In genomic region chr16:88789593-88789992, GRCh38 we compare ENCODE assay signal across 18 cellular contexts. TPM values are rescaled to one million over a fixed set of nuclear protein-coding genes. Genes with fewer than 3 reads are reported as not detected.
A peak's percentile ranks its signal among the peaks of the same experiment; 100 is the strongest.
DNase-seq lines count a peak whose midpoint lies in the region; ATAC-seq, FAIRE-seq and TF ChIP-seq lines count a peak whose summit lies in the region.
"Had no signal": no experiment of that assay in that cellular context is flagged by ENCODE, and none has a peak within 500 bp of the region (broad histone marks: within the 10 kb centered on the region; RNA-seq: fewer than 3 reads in every experiment).

No MANE protein-coding gene starts in this region.

- SMC1A ChIA-PET in GM12878 (lab: Charles Lee; ENCODE audit: uncharacterized antibody, unreplicated experiment) = interaction anchor here (1.0 to 1.5 kb wide), 2 partner anchors 8 to 52 kb away, joined by 3 to 5 read pairs; no protein-coding TSS in a partner anchor

- no peak for TF ChIP-seq CTCF in GM12878 (IDR thresholded peaks at IDR 0.05 in 2 of 3, conservative IDR thresholded peaks at IDR 0.05 in 1 of 3; ENCODE audit: control insufficient read depth in 2 of 3, extremely low read depth in 1 of 3, insufficient read depth in 1 of 3, low read depth in 3 of 3, low read length in 3 of 3)
- no peak for TF ChIP-seq CTCF in spleen (IDR thresholded peaks at IDR 0.05 in 8 of 11, conservative IDR thresholded peaks at IDR 0.05 in 3 of 11)
- TF ChIP-seq CTCF in WERI-Rb-1 (IDR thresholded peaks at IDR 0.05; ENCODE audit: low read depth, low read length) = no peak

- no peaks in the 10 kb centered on the region for H3K9me3 Mint-ChIP-seq in activated CD4-positive, alpha-beta T cell treated with anti-CD3 and anti-CD28 coated beads, Interleukin-2, amount 10 ng/mL, durations not matched to agents 7 days and 5 days

- H3K4me3 Mint-ChIP-seq in activated CD4-positive, alpha-beta T cell treated with anti-CD3 and anti-CD28 coated beads, Interleukin-2, amount 10 ng/mL, durations not matched to agents 7 days and 5 days = peak overlapping the region; percentile 63

- POLR2A ChIA-PET in activated CD4-positive, alpha-beta T cell treated with anti-CD3 and anti-CD28 coated beads, Interleukin-2, amount 10 ng/mL, durations not matched to agents 7 days and 5 days (lab: Charles Lee) = no interaction called here
- POLR2A ChIA-PET in GM12878 (lab: Charles Lee) = interaction anchor here (1.0 kb wide), 1 partner anchor 21 kb away, joined by 4 read pairs; no protein-coding TSS in a partner anchor

- intact Hi-C loops in GM12878 (cut with micrococcal nuclease; ENCODE audit: unreplicated experiment) (no loop called here), spleen (cut with DNase I; ENCODE audit: low total_unique reads) (no loop called here)

- BruUV-seq in GM12878 (replicated peaks; lab: Mats Ljungman, UMichigan) = no TSS peak

- H3K27ac Mint-ChIP-seq in activated CD4-positive, alpha-beta T cell treated with anti-CD3 and anti-CD28 coated beads, Interleukin-2, amount 10 ng/mL, durations not matched to agents 7 days and 5 days = peak overlapping the region; percentile 92

- TF ChIP-seq EP300 in GM12878 (IDR thresholded peaks at IDR 0.05; ENCODE audit: borderline replicate concordance in 1 of 2, control insufficient read depth in 1 of 2, low read depth in 2 of 2, low read length in 2 of 2) = no peak

- H3K9ac ChIP-seq in GM12878 (ENCODE audit: control insufficient read depth, insufficient read depth, low read length) = no peak overlapping the region

- RAD21 ChIA-PET in GM12878 (lab: Charles Lee; ENCODE audit: unreplicated experiment) = interaction anchor here (0.7 to 1.4 kb wide), 2 partner anchors 22 to 52 kb away, joined by 3 to 5 read pairs; partner anchors contain the start of gene APRT

- ATAC-seq in GM12878 = peak; percentile 16; the same call in 2 of the 3 replicates
- no peak for ATAC-seq in GM19452 (IDR thresholded peaks at IDR 0.05; ENCODE audit: unreplicated experiment)
- ATAC-seq: left lobe of liver had no signal

- H3K27me3 ChIP-seq in GM12878 (replicated peaks in 1 of 2; ENCODE audit: control insufficient read depth in 2 of 2, insufficient read depth in 2 of 2, low read length in 1 of 2) (no peaks in the 10 kb centered on the region), spleen (replicated peaks in 1 of 7) (peaks cover 0 to 10% (median 0%) of the 10 kb centered on the region in 7 donors), WERI-Rb-1 (ENCODE audit: insufficient read depth, low read depth, severe bottlenecking) (no peaks in the 10 kb centered on the region)
- H3K27me3 ChIP-seq: hepatocyte, SJSA1, vagina had no signal

- H3K4me1 ChIP-seq in GM12878 (ENCODE audit: control insufficient read depth, insufficient read depth, low read length) (peaks cover 20% of the 10 kb centered on the region), spleen (peaks cover 20 to 62% (median 54%) of the 10 kb centered on the region in 6 donors)

- H4K20me1 ChIP-seq in GM12878 (ENCODE audit: control insufficient read depth, insufficient read depth) = no peaks in the 10 kb centered on the region

- H3K4me2 ChIP-seq in GM12878 (ENCODE audit: control insufficient read depth, insufficient read depth) = no peak overlapping the region
- H3K4me2 ChIP-seq: hepatocyte had no signal

- H2AFZ ChIP-seq in GM12878 (ENCODE audit: control insufficient read depth, low read depth, low read length) = no peak overlapping the region
- H2AFZ ChIP-seq: hepatocyte had no signal

- 69% methylated on average over 7 of the region's 7 CpGs for WGBS in GM12878 (ENCODE audit: insufficient coverage, insufficient replicate concordance, low lambda C conversion rate, missing lambda C conversion rate)
- WGBS in spleen, 5 donors = 38 to 64% (median 47%) methylated on average over 6 to 7 of the region's 7 CpGs

- H3K36me3 ChIP-seq in GM12878 (ENCODE audit: control insufficient read depth in 2 of 2, insufficient read depth in 2 of 2, low read length in 1 of 2) (no peaks in the 10 kb centered on the region; a peak in 1 of 4 replicates), spleen (no peaks in the 10 kb centered on the region), WERI-Rb-1 (no peaks in the 10 kb centered on the region)
- H3K36me3 ChIP-seq: vagina had no signal

- DNase-seq in activated CD4-positive, alpha-beta T cell treated with anti-CD3 and anti-CD28 coated beads, Interleukin-2, amount 10 ng/mL, durations not matched to agents 7 days and 5 days = no peak
- no peak for DNase-seq in activated CD4-positive, alpha-beta T cell treated with anti-CD3 and anti-CD28 coated beads for 1 hour
- peak; percentile 40 for DNase-seq in NCI-H69 (lab: John Stamatoyannopoulos, UW)
- DNase-seq in GM12878 (ENCODE audit: low read depth, low spot score) = no peak
- peak; percentile 78 for DNase-seq in spleen
- no peak for DNase-seq in AG08395 (ENCODE audit: low spot score)
- DNase-seq in WERI-Rb-1 = no peak
- DNase-seq: ACHN; activated naive CD4-positive, alpha-beta T cell; caudate nucleus; erythroblast; NCI-H82 had no signal

- no peaks in the 10 kb centered on the region for H3K27me3 Mint-ChIP-seq in activated CD4-positive, alpha-beta T cell treated with anti-CD3 and anti-CD28 coated beads, Interleukin-2, amount 10 ng/mL, durations not matched to agents 7 days and 5 days

- no peak for FAIRE-seq in GM12878 (lab: Jason Lieb, UNC)
- FAIRE-seq: H1 had no signal

- peaks cover 1% of the 10 kb centered on the region for H3K36me3 Mint-ChIP-seq in activated CD4-positive, alpha-beta T cell treated with anti-CD3 and anti-CD28 coated beads, Interleukin-2, amount 10 ng/mL, durations not matched to agents 7 days and 5 days (ENCODE audit: low read depth)

- in situ Hi-C loops in GM12878 (cut with MboI) = loop anchor here (10.0 kb wide), 1 partner anchor 335 kb away; the partner anchor contains the start of gene ZFPM1

- peaks cover 8% of the 10 kb centered on the region for H3K79me2 ChIP-seq in GM12878 (ENCODE audit: control insufficient read depth, insufficient read depth, low read length)
- H3K79me2 ChIP-seq: hepatocyte had no signal

- CTCF ChIA-PET in activated CD4-positive, alpha-beta T cell treated with anti-CD3 and anti-CD28 coated beads, Interleukin-2, amount 10 ng/mL, durations not matched to agents 7 days and 5 days (lab: Charles Lee) = interaction anchor here (1.0 kb wide), 1 partner anchor 10 kb away, joined by 3 read pairs; no protein-coding TSS in a partner anchor
- CTCF ChIA-PET in GM12878 (lab: Yijun Ruan, JAX) = interaction anchor here (0.6 to 1.3 kb wide), 2 partner anchors 9 to 126 kb away, joined by 3 to 4 read pairs; partner anchors contain the start of gene MVD

- TF ChIP-seq POLR2A in GM12878 (IDR thresholded peaks at IDR 0.05; ENCODE audit: low read depth, low read length) (no peak), spleen (IDR thresholded peaks at IDR 0.05) (no peak)

- no peaks in the 10 kb centered on the region for H3K9me3 ChIP-seq in GM12878 (replicated peaks; ENCODE audit: control insufficient read depth, insufficient read depth, low read length)
- no peaks in the 10 kb centered on the region for H3K9me3 ChIP-seq in spleen
- no peaks in the 10 kb centered on the region for H3K9me3 ChIP-seq in WERI-Rb-1 (ENCODE audit: severe bottlenecking)
- H3K9me3 ChIP-seq: SJSA1, vagina had no signal

- H3K4me1 Mint-ChIP-seq in activated CD4-positive, alpha-beta T cell treated with anti-CD3 and anti-CD28 coated beads, Interleukin-2, amount 10 ng/mL, durations not matched to agents 7 days and 5 days = peaks cover 47% of the 10 kb centered on the region

- no peak overlapping the region for H3K27ac ChIP-seq in GM12878 (ENCODE audit: control insufficient read depth, insufficient read depth)
- peak overlapping the region in 6 of 8 donors; percentile 70 to 91 (median 78) for H3K27ac ChIP-seq in spleen
- H3K27ac ChIP-seq in WERI-Rb-1 = no peak overlapping the region
- H3K27ac ChIP-seq: hepatocyte, vagina had no signal

- no peak overlapping the region for H3K4me3 ChIP-seq in GM12878
- H3K4me3 ChIP-seq in spleen = peak overlapping the region in 1 of 8 donors; percentile 52
- no peak overlapping the region for H3K4me3 ChIP-seq in WERI-Rb-1 (ENCODE audit: low read depth, low read length)
- H3K4me3 ChIP-seq: hepatocyte, vagina had no signal

- no peak for TF ChIP-seq RAD21 in GM12878 (IDR thresholded peaks at IDR 0.05; ENCODE audit: insufficient read depth, low read depth, low read length)

RNA-seq across cellular contexts. Expression of gene PIEZO1, which starts 4.6 kb away (rescaled TPM):
- 100 to 1,000 TPM; 239 to 303 TPM for total RNA-seq in activated CD4-positive, alpha-beta T cell treated with anti-CD3 and anti-CD28 coated beads, Interleukin-2, amount 10 ng/mL, durations not matched to agents 7 days and 5 days
- 218 and 234 TPM in 2 replicates for total RNA-seq in GM12878 (2013; cell fraction: nucleolus; rRNA removed)
- total RNA-seq in GM12878 (2014; rRNA removed) (96.3 and 106 TPM in 2 replicates), GM12878 (2014; rRNA removed; fragmentation: Illumina TruSeq; extraction: Trizol) (21.8 and 30.6 TPM in 2 replicates), GM12878 (2021) (146 and 169 TPM in 2 replicates), spleen (100 to 1,000 TPM; 154 to 249 (median 199) TPM)
- polyA plus RNA-seq in GM12878 (2011; ENCODE audit: low read depth) = 55.6 TPM
- polyA plus RNA-seq in GM12878 (2011; rRNA removed) (15.2 and 28.0 TPM in 2 replicates), GM12878 (2014; fragmentation: Illumina TruSeq; extraction: Trizol) (17.0 and 39.9 TPM in 2 replicates), GM12878 (2014; fragmentation: Nextera tagmentation; extraction: Ambion mirVana) (1 to 10 TPM; 1.3 to 7.2 TPM), GM12878 (2014; rRNA removed) (116 and 167 TPM in 2 replicates), GM12878 (2016; fragmentation: Nextera tagmentation; extraction: Ambion mirVana) (10 to 100 TPM; 31.1 to 35.6 TPM), spleen (100 to 1,000 TPM; 145 to 385 (median 371) TPM)
- polyA plus RNA-seq in GM12878 (2011; cell fraction: cytosol; rRNA removed) = 47.6 and 77.5 TPM in 2 replicates
- 493 and 679 TPM in 2 replicates for polyA plus RNA-seq in GM12878 (2011; cell fraction: nucleus; rRNA removed)
- polyA plus RNA-seq in GM12878 (2012) = 77.9 and 106 TPM in 2 replicates
- 39.4 and 60.9 TPM in 2 replicates for polyA minus RNA-seq in GM12878 (2011; rRNA and poly(A)+ RNA removed)
- polyA minus RNA-seq in GM12878 (2011; cell fraction: cytosol; rRNA and poly(A)+ RNA removed) = 27.0 and 30.1 TPM in 2 replicates
- 81.4 and 144 TPM in 2 replicates for polyA minus RNA-seq in GM12878 (2011; cell fraction: nucleus; rRNA and poly(A)+ RNA removed)

RNA-seq across cellular contexts. Expression of gene CDT1, which starts 14.0 kb away (rescaled TPM):
- total RNA-seq in activated CD4-positive, alpha-beta T cell treated with anti-CD3 and anti-CD28 coated beads, Interleukin-2, amount 10 ng/mL, durations not matched to agents 7 days and 5 days = 100 to 1,000 TPM; 113 to 119 TPM
- total RNA-seq in GM12878 (2013; cell fraction: nucleolus; rRNA removed) = 10.9 and 14.9 TPM in 2 replicates
- total RNA-seq in GM12878 (2014; rRNA removed) = 40.4 and 59.3 TPM in 2 replicates
- 6.5 and 8.5 TPM in 2 replicates for total RNA-seq in GM12878 (2014; rRNA removed; fragmentation: Illumina TruSeq; extraction: Trizol)
- 87.6 and 90.0 TPM in 2 replicates for total RNA-seq in GM12878 (2021)
- polyA plus RNA-seq in GM12878 (2011; ENCODE audit: low read depth) = 8.4 TPM
- 3.3 and 9.0 TPM in 2 replicates for polyA plus RNA-seq in GM12878 (2011; rRNA removed)
- polyA plus RNA-seq in GM12878 (2011; cell fraction: cytosol; rRNA removed) = 24.4 and 33.2 TPM in 2 replicates
- polyA plus RNA-seq in GM12878 (2011; cell fraction: nucleus; rRNA removed) = 26.7 and 44.2 TPM in 2 replicates
- polyA plus RNA-seq in GM12878 (2012) = 39.9 and 49.2 TPM in 2 replicates
- polyA plus RNA-seq in GM12878 (2014; fragmentation: Illumina TruSeq; extraction: Trizol) = 1.3 and 4.3 TPM in 2 replicates
- polyA plus RNA-seq in GM12878 (2014; fragmentation: Nextera tagmentation; extraction: Ambion mirVana) = 1 to 10 TPM in 1 of 2 experiments, under 1 TPM in 1; 0.50 to 1.9 TPM
- polyA plus RNA-seq in GM12878 (2014; rRNA removed) = 37.7 and 58.6 TPM in 2 replicates
- polyA plus RNA-seq in GM12878 (2016; fragmentation: Nextera tagmentation; extraction: Ambion mirVana) = 10 to 100 TPM in 1 of 2 experiments, 1 to 10 TPM in 1; 5.7 to 41.3 TPM
- polyA minus RNA-seq in GM12878 (2011; rRNA and poly(A)+ RNA removed) = 8.9 and 34.4 TPM in 2 replicates
- polyA minus RNA-seq in GM12878 (2011; cell fraction: cytosol; rRNA and poly(A)+ RNA removed) = 37.6 and 54.5 TPM in 2 replicates
- polyA minus RNA-seq in GM12878 (2011; cell fraction: nucleus; rRNA and poly(A)+ RNA removed) = 8.5 and 22.1 TPM in 2 replicates
- 10 to 100 TPM in 2 of 7 donors, 1 to 10 TPM in 5; 1.5 to 17.2 (median 5.3) TPM for total RNA-seq in spleen
- polyA plus RNA-seq in spleen = 1 to 10 TPM in 2 of 3 donors, under 1 TPM in 1; 1.00 to 3.9 (median 2.5) TPM

RNA-seq across cellular contexts. Expression of gene APRT, which starts 22.1 kb away (rescaled TPM):
- 100 to 1,000 TPM in 1 of 2 experiments, 10 to 100 TPM in 1; 86.2 to 112 TPM for total RNA-seq in activated CD4-positive, alpha-beta T cell treated with anti-CD3 and anti-CD28 coated beads, Interleukin-2, amount 10 ng/mL, durations not matched to agents 7 days and 5 days
- 39.3 and 42.6 TPM in 2 replicates for total RNA-seq in GM12878 (2013; cell fraction: nucleolus; rRNA removed)
- total RNA-seq in GM12878 (2014; rRNA removed) (308 and 348 TPM in 2 replicates), GM12878 (2014; rRNA removed; fragmentation: Illumina TruSeq; extraction: Trizol) (106 and 113 TPM in 2 replicates), GM12878 (2021) (219 and 234 TPM in 2 replicates), spleen (100 to 1,000 TPM in 3 of 7 donors, 10 to 100 TPM in 4; 84.1 to 112 (median 96.8) TPM)
- 71.1 TPM for polyA plus RNA-seq in GM12878 (2011; ENCODE audit: low read depth)
- polyA plus RNA-seq in GM12878 (2011; rRNA removed) (39.6 and 95.7 TPM in 2 replicates), GM12878 (2014; fragmentation: Illumina TruSeq; extraction: Trizol) (8.6 and 46.2 TPM in 2 replicates), GM12878 (2014; fragmentation: Nextera tagmentation; extraction: Ambion mirVana) (100 to 1,000 TPM in 1 of 2 experiments, 10 to 100 TPM in 1; 30.6 to 100 TPM), GM12878 (2014; rRNA removed) (278 and 338 TPM in 2 replicates), GM12878 (2016; fragmentation: Nextera tagmentation; extraction: Ambion mirVana) (100 to 1,000 TPM; 446 to 495 TPM), spleen (100 to 1,000 TPM; 187 to 259 (median 225) TPM)
- polyA plus RNA-seq in GM12878 (2011; cell fraction: cytosol; rRNA removed) = 75.8 and 141 TPM in 2 replicates
- polyA plus RNA-seq in GM12878 (2011; cell fraction: nucleus; rRNA removed) = 107 and 109 TPM in 2 replicates
- 148 and 153 TPM in 2 replicates for polyA plus RNA-seq in GM12878 (2012)
- polyA minus RNA-seq in GM12878 (2011; rRNA and poly(A)+ RNA removed) = 11.7 and 28.6 TPM in 2 replicates
- polyA minus RNA-seq in GM12878 (2011; cell fraction: cytosol; rRNA and poly(A)+ RNA removed) = 42.0 and 50.9 TPM in 2 replicates
- polyA minus RNA-seq in GM12878 (2011; cell fraction: nucleus; rRNA and poly(A)+ RNA removed) = 22.0 and 30.6 TPM in 2 replicates

Comparison
In these comparisons a context has a peak if more than half of its experiments do, and no peak if none do; other contexts are left out.
1. DNase-seq: peak in NCI-H69 (single experiment) and spleen (single experiment); none in activated CD4-positive, alpha-beta T cell treated with anti-CD3 and anti-CD28 coated beads, Interleukin-2, amount 10 ng/mL, durations not matched to agents 7 days and 5 days (single experiment), activated CD4-positive, alpha-beta T cell treated with anti-CD3 and anti-CD28 coated beads for 1 hour (single experiment), GM12878 (single experiment), AG08395 (single experiment) and WERI-Rb-1 (single experiment).
2. H3K27ac ChIP-seq: peak in spleen (6 of 8); none in GM12878 (single experiment) and WERI-Rb-1 (single experiment).